8 cellular contexts compared by ENCODE assay signal in genomic region chr14:34982421-34983147, GRCh38. TPM values are rescaled to one million over a fixed set of nuclear protein-coding genes. Genes with fewer than 3 reads are reported as not detected.
DNase-seq lines count a peak whose midpoint lies in the region; ATAC-seq and TF ChIP-seq lines count a peak whose summit lies in the region.

SRP54 (plus strand) TSS chr14:34982992; CDS start chr14:34996710, 13,718 bp downstream.

- no TSS peak for BruUV-seq in mammary epithelial cell (replicated peaks; lab: Mats Ljungman, UMichigan)

- in situ Hi-C loops in mammary epithelial cell (cut with MboI; ENCODE audit: low sequenced_read_pairs in 2 of 2) = loop anchor here in 1 of 2 donors (10.0 kb wide), 1 partner anchor 108 kb away; the partner anchor contains the start of gene BAZ1A

- peak within 1 kb of the TSS; percentile 97 for H3K4me2 ChIP-seq in mammary epithelial cell (ENCODE audit: insufficient read depth, low read depth, low read length)

- peak within 1 kb of the TSS; percentile 86 for H2AFZ ChIP-seq in mammary epithelial cell (ENCODE audit: low read depth, low read length)

- TF ChIP-seq CTCF in VCaP (conservative IDR thresholded peaks at IDR 0.05) = 0 out of 2 replicates have a peak, but pooled peaks have one; percentile 27
- TF ChIP-seq CTCF in mammary epithelial cell (conservative IDR thresholded peaks at IDR 0.05 in 1 of 2, IDR thresholded peaks at IDR 0.05 in 1 of 2; ENCODE audit: extremely low read depth in 1 of 2, insufficient read depth in 1 of 2, low read depth in 1 of 2, low read length in 2 of 2) = peak in 1 of 2 donors; percentile 44

- peaks cover 14% of the 10 kb centered on the region for H3K4me1 ChIP-seq in mammary epithelial cell (ENCODE audit: insufficient read depth, low read length)
- 0 out of 2 replicates have a peak, but pooled peaks cover 4% of the 10 kb centered on the region for H3K4me1 ChIP-seq in iPS-20b (ENCODE audit: insufficient read depth, low read length)

- intact Hi-C loops in mammary epithelial cell (cut with micrococcal nuclease) = loop anchor here (1.0 to 5.0 kb wide), 6 partner anchors 64 to 305 kb away; partner anchors contain the start of genes BAZ1A, CFL2, FAM177A1 and PPP2R3C

- H3K79me2 ChIP-seq in mammary epithelial cell (ENCODE audit: insufficient read depth, low read length) = peaks cover 78% of the 10 kb centered on the region

- H3K4me3 ChIP-seq in mammary epithelial cell (replicated peaks in 1 of 3; ENCODE audit: insufficient read depth in 1 of 3, low read depth in 2 of 3, low read length in 3 of 3) = peak within 1 kb of the TSS; percentile 70 to 91 (median 90)
- peak within 1 kb of the TSS; percentile 97 for H3K4me3 ChIP-seq in iPS-20b (ENCODE audit: low read length)
- peak within 1 kb of the TSS; percentile 66 to 95 (median 78) for H3K4me3 ChIP-seq in skin epidermis

- CTCF ChIA-PET in mammary epithelial cell (lab: Charles Lee; ENCODE audit: low non-redundant PET) = interaction anchor here (0.6 kb wide), 2 partner anchors 136 to 1104 kb away, joined by 3 read pairs; no protein-coding TSS in a partner anchor

- dilution Hi-C loops in mammary epithelial cell (cut with HindIII; ENCODE audit: low sequenced_read_pairs) = no loop called here

- H3K9me3 ChIP-seq in mammary epithelial cell (replicated peaks; ENCODE audit: insufficient read depth, low read length) = no peaks in the 10 kb centered on the region
- no peaks in the 10 kb centered on the region for H3K9me3 ChIP-seq in iPS-20b (ENCODE audit: insufficient read depth, low read depth, low read length)

- H3K9ac ChIP-seq in mammary epithelial cell (ENCODE audit: insufficient read depth, low read length) (peak within 1 kb of the TSS; percentile 94), iPS-20b (ENCODE audit: low read depth, low read length) (peak within 1 kb of the TSS; percentile 95)

- DNase-seq in AG08396 (ENCODE audit: low spot score) (peak; percentile 97), NCI-H2196 treated with DMSO at 0.1 percent for 48 hours (lab: John Stamatoyannopoulos, UW; ENCODE audit: unreplicated experiment) (peak; percentile 98), mammary epithelial cell (peak; percentile 97)

- ATAC-seq in GM18907 (IDR thresholded peaks at IDR 0.05; ENCODE audit: unreplicated experiment) (peak; percentile 86), HG03139 (IDR thresholded peaks at IDR 0.05; ENCODE audit: unreplicated experiment) (peak; percentile 72)

- H3K27ac ChIP-seq in VCaP = peak within 1 kb of the TSS; percentile 97
- H3K27ac ChIP-seq in mammary epithelial cell (ENCODE audit: insufficient read depth, low read depth, low read length) = peak within 1 kb of the TSS; percentile 91
- H3K27ac ChIP-seq in iPS-20b (ENCODE audit: low read length) = peak within 1 kb of the TSS; percentile 63
- peak within 1 kb of the TSS; percentile 70 to 97 (median 92) for H3K27ac ChIP-seq in skin epidermis

- WGBS in mammary epithelial cell (ENCODE audit: low coverage, missing lambda C conversion rate) = under 1% methylated on average over 41 of the region's 45 CpGs

- H3K36me3 ChIP-seq in mammary epithelial cell (ENCODE audit: insufficient read depth, low read length) = no peaks in the 10 kb centered on the region
- H3K36me3 ChIP-seq in iPS-20b (ENCODE audit: insufficient read depth, low read depth, low read length) = no peaks in the 10 kb centered on the region

- H3K27me3 ChIP-seq in mammary epithelial cell (ENCODE audit: insufficient read depth, low read length) = no peaks in the 10 kb centered on the region
- H3K27me3 ChIP-seq in iPS-20b (ENCODE audit: insufficient read depth, low read length) = no peaks in the 10 kb centered on the region

- no peaks in the 10 kb centered on the region for H4K20me1 ChIP-seq in mammary epithelial cell (ENCODE audit: insufficient read depth, low read length)

RNA-seq across cellular contexts. Expression of gene SRP54, which starts in this region (rescaled TPM):
- total RNA-seq in mammary epithelial cell = 10 to 100 TPM; 51.3 to 61.4 TPM
- polyA plus RNA-seq in mammary epithelial cell = 39.4 TPM
- 24.9 TPM for polyA minus RNA-seq in mammary epithelial cell

Comparison
In these comparisons a context has a peak if more than half of its experiments do, and no peak if none do; other contexts are left out.
1. Peak in every context shown above with its lines: DNase-seq, ATAC-seq, H3K4me3 ChIP-seq and H3K27ac ChIP-seq.